In the genomic region with DNA sequence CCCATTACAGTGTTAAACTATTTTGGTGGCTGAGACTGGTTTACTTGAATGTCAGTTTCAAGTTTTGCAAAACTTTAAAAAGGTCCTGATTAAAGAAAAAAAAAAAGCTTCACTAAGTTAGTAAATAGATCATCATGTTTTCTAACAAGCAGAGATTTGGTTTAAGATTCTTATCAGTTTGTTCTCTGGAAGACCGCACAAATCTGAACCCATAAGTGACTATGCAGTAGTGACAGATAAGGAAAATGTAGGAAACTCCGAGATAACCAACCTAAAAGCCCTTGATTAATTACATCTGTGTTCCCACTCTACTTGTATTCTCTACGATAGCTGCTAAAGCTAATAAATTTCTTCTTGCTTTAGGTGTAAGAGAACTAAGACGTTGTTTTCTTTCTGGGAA, we compare ENCODE assay signal across 33 cellular contexts.
"Had no signal": no experiment of that assay in that cellular context is flagged by ENCODE, and none has a peak within 500 bp of the region (broad histone marks: within the 10 kb centered on the region; RNA-seq: fewer than 3 reads in every experiment).

No MANE protein-coding gene starts in this region.

- H3K4me1 ChIP-seq: esophagus muscularis mucosa, gastroesophageal sphincter, heart right ventricle had no signal

- H3K9me3 ChIP-seq: esophagus muscularis mucosa, gastroesophageal sphincter had no signal

- H3K36me3 Mint-ChIP-seq: activated naive CD4-positive, alpha-beta T cell treated with anti-CD3 and anti-CD28 coated beads, Interleukin-2, amount 10 ng/mL, durations not matched to agents 7 days and 5 days; activated naive CD8-positive, alpha-beta T cell treated with anti-CD3 and anti-CD28 coated beads, Interleukin-2, amount 10 ng/mL, durations not matched to agents 7 days and 5 days had no signal

- H3K36me3 ChIP-seq: brain microvascular endothelial cell, esophagus muscularis mucosa, gastroesophageal sphincter, heart right ventricle, WERI-Rb-1 had no signal

- H3K27ac Mint-ChIP-seq: activated B cell treated with CpG ODN at 0.5 μM for 24 hours; activated CD8-positive, alpha-beta T cell treated with anti-CD3 and anti-CD28 coated beads for 36 hours; activated naive CD4-positive, alpha-beta T cell treated with anti-CD3 and anti-CD28 coated beads, Interleukin-2, amount 10 ng/mL, durations not matched to agents 7 days and 5 days; activated naive CD4-positive, alpha-beta T cell treated with anti-CD3 and anti-CD28 coated beads, Interleukin-2, amount 50 U/mL, for 72 hours; activated naive CD8-positive, alpha-beta T cell treated with anti-CD3 and anti-CD28 coated beads, Interleukin-2, amount 10 ng/mL, durations not matched to agents 7 days and 5 days; activated T-cell treated with anti-CD3 and anti-CD28 coated beads, Interleukin-2, amount 50 U/mL, for 24 hours; activated T-cell treated with anti-CD3 and anti-CD28 coated beads, Interleukin-2, amount 50 U/mL, for 72 hours; dendritic cell treated with granulocyte-macrophage colony-stimulating factor and Interleukin-4, amounts not matched to agents 40 ng/mL and 50 ng/mL, for 4 days; endodermal cell; T-helper 17 cell; T-helper 2 cell treated with Interferon-gamma antibody and Interleukin-4, amounts not matched to agents 5 μg/mL and 100 μg/mL, for 36 hours had no signal

- H3K27me3 Mint-ChIP-seq: activated B cell treated with CpG ODN at 0.5 μM for 24 hours; activated CD8-positive, alpha-beta T cell treated with anti-CD3 and anti-CD28 coated beads for 36 hours; activated naive CD4-positive, alpha-beta T cell treated with anti-CD3 and anti-CD28 coated beads, Interleukin-2, amount 10 ng/mL, durations not matched to agents 7 days and 5 days; activated naive CD8-positive, alpha-beta T cell treated with anti-CD3 and anti-CD28 coated beads, Interleukin-2, amount 10 ng/mL, durations not matched to agents 7 days and 5 days; activated T-cell treated with anti-CD3 and anti-CD28 coated beads, Interleukin-2, amount 50 U/mL, for 24 hours; central memory CD8-positive, alpha-beta T cell; dendritic cell treated with granulocyte-macrophage colony-stimulating factor and Interleukin-4, amounts not matched to agents 40 ng/mL and 50 ng/mL, for 4 days; T-helper 17 cell had no signal

- H3K4me3 ChIP-seq: coronary artery, dorsolateral prefrontal cortex, esophagus muscularis mucosa, gastroesophageal sphincter, heart right ventricle had no signal

- DNase-seq: activated B cell treated with CpG ODN at 0.5 μM for 24 hours; activated CD4-positive, alpha-beta T cell treated with anti-CD3 and anti-CD28 coated beads for 48 hours; activated CD4-positive, alpha-beta T cell treated with anti-CD3 and anti-CD28 coated beads, Interleukin-2, amount 50 U/mL, for 1 hour; activated CD4-positive, alpha-beta T cell treated with anti-CD3 and anti-CD28 coated beads, Interleukin-2, amount 50 U/mL, for 48 hours; activated CD8-positive, alpha-beta memory T cell treated with anti-CD3 and anti-CD28 coated beads for 24 hours; activated CD8-positive, alpha-beta T cell treated with anti-CD3 and anti-CD28 coated beads for 36 hours; activated gamma-delta T cell; activated naive CD4-positive, alpha-beta T cell; activated naive CD4-positive, alpha-beta T cell treated with anti-CD3 and anti-CD28 coated beads, Interleukin-2, amount 10 ng/mL, durations not matched to agents 7 days and 5 days; activated naive CD8-positive, alpha-beta T cell treated with anti-CD3 and anti-CD28 coated beads, Interleukin-2, amount 10 ng/mL, durations not matched to agents 7 days and 5 days; activated T-cell treated with anti-CD3 and anti-CD28 coated beads for 4 hours; activated T-cell treated with anti-CD3 and anti-CD28 coated beads, Interleukin-2, amount 50 U/mL, for 24 hours; activated T-cell treated with anti-CD3 and anti-CD28 coated beads, Interleukin-2, amount 50 U/mL, for 72 hours; amniotic stem cell; anterior cingulate cortex; brain microvascular endothelial cell; dorsolateral prefrontal cortex; effector memory CD4-positive, alpha-beta T cell; endodermal cell; erythroblast; foreskin melanocyte; heart right ventricle; T-helper 1 cell; T-helper 17 cell; T1000; WERI-Rb-1 had no signal

- H3K4me1 Mint-ChIP-seq: activated B cell treated with CpG ODN at 0.5 μM for 24 hours; activated naive CD4-positive, alpha-beta T cell treated with anti-CD3 and anti-CD28 coated beads, Interleukin-2, amount 10 ng/mL, durations not matched to agents 7 days and 5 days; activated naive CD8-positive, alpha-beta T cell treated with anti-CD3 and anti-CD28 coated beads, Interleukin-2, amount 10 ng/mL, durations not matched to agents 7 days and 5 days; central memory CD8-positive, alpha-beta T cell; T-helper 17 cell had no signal

- H3K9me3 Mint-ChIP-seq: activated B cell treated with CpG ODN at 0.5 μM for 24 hours; activated naive CD8-positive, alpha-beta T cell treated with anti-CD3 and anti-CD28 coated beads, Interleukin-2, amount 10 ng/mL, durations not matched to agents 7 days and 5 days; endodermal cell had no signal

- H3K4me3 Mint-ChIP-seq: activated B cell treated with CpG ODN at 0.5 μM for 24 hours; activated CD8-positive, alpha-beta T cell treated with anti-CD3 and anti-CD28 coated beads for 36 hours; activated naive CD4-positive, alpha-beta T cell treated with anti-CD3 and anti-CD28 coated beads, Interleukin-2, amount 10 ng/mL, durations not matched to agents 7 days and 5 days; activated naive CD8-positive, alpha-beta T cell treated with anti-CD3 and anti-CD28 coated beads, Interleukin-2, amount 10 ng/mL, durations not matched to agents 7 days and 5 days; activated T-cell treated with anti-CD3 and anti-CD28 coated beads, Interleukin-2, amount 50 U/mL, for 24 hours; activated T-cell treated with anti-CD3 and anti-CD28 coated beads, Interleukin-2, amount 50 U/mL, for 72 hours; central memory CD8-positive, alpha-beta T cell; dendritic cell treated with granulocyte-macrophage colony-stimulating factor and Interleukin-4, amounts not matched to agents 40 ng/mL and 50 ng/mL, for 4 days; endodermal cell; T-helper 17 cell; T-helper 2 cell treated with Interferon-gamma antibody and Interleukin-4, amounts not matched to agents 5 μg/mL and 100 μg/mL, for 36 hours had no signal

- H3K27ac ChIP-seq: brain microvascular endothelial cell, coronary artery, dorsolateral prefrontal cortex, esophagus muscularis mucosa, gastroesophageal sphincter, heart right ventricle, WERI-Rb-1 had no signal

- H3K27me3 ChIP-seq: brain microvascular endothelial cell, esophagus muscularis mucosa, gastroesophageal sphincter, heart right ventricle had no signal
